Comparison of ENCODE assay signal across 17 cellular contexts in genomic region chr10:85915245-85915846, GRCh38.
DNase-seq lines count a peak whose midpoint lies in the region; ATAC-seq, FAIRE-seq and TF ChIP-seq lines count a peak whose summit lies in the region.
"Had no signal": no experiment of that assay in that cellular context is flagged by ENCODE, and none has a peak within 500 bp of the region (broad histone marks: within the 10 kb centered on the region; RNA-seq: fewer than 3 reads in every experiment).

No MANE protein-coding gene starts in this region.

- H3K27ac Mint-ChIP-seq in naive thymus-derived CD4-positive, alpha-beta T cell = no peak overlapping the region
- H3K27ac Mint-ChIP-seq: CD4-positive, alpha-beta T cell had no signal

- ATAC-seq in HepG2 = no peak
- no peak for ATAC-seq in right lobe of liver
- ATAC-seq in GM12878 = no peak
- ATAC-seq in naive thymus-derived CD4-positive, alpha-beta T cell = peak; percentile 11
- no peak for ATAC-seq in GM18907 (IDR thresholded peaks at IDR 0.05; ENCODE audit: unreplicated experiment)
- ATAC-seq in left colon = no peak
- ATAC-seq: HCT116, K562 had no signal

- TF ChIP-seq CTCF in HepG2 (CRISPR knock-in tag; IDR thresholded peaks at IDR 0.05) = no peak
- TF ChIP-seq CTCF in right lobe of liver (IDR thresholded peaks at IDR 0.05) = no peak
- TF ChIP-seq CTCF in GM12878 (IDR thresholded peaks at IDR 0.05 in 2 of 3, conservative IDR thresholded peaks at IDR 0.05 in 1 of 3; ENCODE audit: control insufficient read depth in 2 of 3, extremely low read depth in 1 of 3, insufficient read depth in 1 of 3, low read depth in 3 of 3, low read length in 3 of 3) = no peak

- intact Hi-C loops in HepG2 (cut with micrococcal nuclease; ENCODE audit: unreplicated experiment) (no loop called here), right lobe of liver (cut with DNase I) (no loop called here), GM12878 (cut with micrococcal nuclease; ENCODE audit: unreplicated experiment) (no loop called here), left colon (cut with DNase I, micrococcal nuclease) (no loop called here)
- intact Hi-C loops in naive thymus-derived CD4-positive, alpha-beta T cell (cut with micrococcal nuclease) = no loop called here

- no peaks in the 10 kb centered on the region for H3K9me3 Mint-ChIP-seq in naive thymus-derived CD4-positive, alpha-beta T cell
- H3K9me3 Mint-ChIP-seq: CD4-positive, alpha-beta T cell had no signal

- H2AFZ ChIP-seq in HepG2 (ENCODE audit: low read length) (no peak overlapping the region), GM12878 (ENCODE audit: control insufficient read depth, low read depth, low read length) (no peak overlapping the region)

- BruUV-seq in HepG2 (replicated peaks; lab: Mats Ljungman, UMichigan) (no TSS peak), GM12878 (replicated peaks; lab: Mats Ljungman, UMichigan) (no TSS peak)

- H3K36me3 ChIP-seq in HepG2 (replicated peaks in 1 of 2; ENCODE audit: control insufficient read depth in 1 of 2, insufficient read depth in 2 of 2, low read length in 2 of 2) = no peaks in the 10 kb centered on the region
- H3K36me3 ChIP-seq in right lobe of liver = no peaks in the 10 kb centered on the region
- no peaks in the 10 kb centered on the region for H3K36me3 ChIP-seq in GM12878 (ENCODE audit: control insufficient read depth in 2 of 2, insufficient read depth in 2 of 2, low read length in 1 of 2)
- no peaks in the 10 kb centered on the region for H3K36me3 ChIP-seq in naive thymus-derived CD4-positive, alpha-beta T cell (ENCODE audit: control insufficient read depth in 2 of 3, insufficient read depth in 3 of 3, low read length in 3 of 3)

- RAD21 ChIA-PET in GM12878 (lab: Charles Lee; ENCODE audit: unreplicated experiment) = no interaction called here

- POLR2A ChIA-PET in HepG2 (lab: Yijun Ruan, JAX) (no interaction called here), GM12878 (lab: Charles Lee) (no interaction called here)
- POLR2A ChIA-PET in naive thymus-derived CD4-positive, alpha-beta T cell (lab: Charles Lee) = no interaction called here

- WGBS in HepG2 (ENCODE audit: low lambda C conversion rate) = 24% methylated on average over 4 of the region's 4 CpGs
- 84% methylated on average over 4 of the region's 4 CpGs for WGBS in right lobe of liver (ENCODE audit: insufficient coverage, low coverage, low lambda C conversion rate, missing lambda C conversion rate)
- WGBS in GM12878 (ENCODE audit: insufficient coverage, insufficient replicate concordance, low lambda C conversion rate, missing lambda C conversion rate) = 49% methylated on average over 4 of the region's 4 CpGs

- H3K27me3 ChIP-seq in HepG2 (ENCODE audit: control insufficient read depth in 1 of 2, insufficient read depth in 2 of 2, low read length in 2 of 2) (peaks cover 0 to 2% of the 10 kb centered on the region in 2 experiments; a peak in 2 of 5 replicates), right lobe of liver (no peaks in the 10 kb centered on the region), GM12878 (replicated peaks in 1 of 2; ENCODE audit: control insufficient read depth in 2 of 2, insufficient read depth in 2 of 2, low read length in 1 of 2) (no peaks in the 10 kb centered on the region; a peak in 1 of 4 replicates)
- H3K27me3 ChIP-seq in naive thymus-derived CD4-positive, alpha-beta T cell (ENCODE audit: control insufficient read depth in 2 of 2, insufficient read depth in 2 of 2, low read length in 2 of 2) = no peaks in the 10 kb centered on the region

- TF ChIP-seq EP300 in HepG2 (IDR thresholded peaks at IDR 0.05; ENCODE audit: low read depth in 2 of 2, low read length in 2 of 2) (no peak), HepG2 (CRISPR knock-in tag; IDR thresholded peaks at IDR 0.05; ENCODE audit: borderline replicate concordance) (no peak), GM12878 (IDR thresholded peaks at IDR 0.05; ENCODE audit: borderline replicate concordance in 1 of 2, control insufficient read depth in 1 of 2, low read depth in 2 of 2, low read length in 2 of 2) (no peak)

- H3K36me3 Mint-ChIP-seq in naive thymus-derived CD4-positive, alpha-beta T cell = no peaks in the 10 kb centered on the region

- FAIRE-seq in HepG2 (lab: Jason Lieb, UNC) (no peak), GM12878 (lab: Jason Lieb, UNC) (no peak)
- FAIRE-seq: H54, K562 had no signal

- SMC1A ChIA-PET in GM12878 (lab: Charles Lee; ENCODE audit: uncharacterized antibody, unreplicated experiment) = no interaction called here

- no peak for TF ChIP-seq POLR2A in HepG2 (IDR thresholded peaks at IDR 0.05; ENCODE audit: insufficient read depth in 1 of 2, low read depth in 2 of 2, low read length in 2 of 2)
- TF ChIP-seq POLR2A in right lobe of liver (IDR thresholded peaks at IDR 0.05) = no peak
- no peak for TF ChIP-seq POLR2A in GM12878 (IDR thresholded peaks at IDR 0.05; ENCODE audit: low read depth, low read length)

- TF ChIP-seq RAD21 in HepG2 (CRISPR knock-in tag; IDR thresholded peaks at IDR 0.05) (no peak), GM12878 (IDR thresholded peaks at IDR 0.05; ENCODE audit: insufficient read depth, low read depth, low read length) (no peak)

- H3K4me1 ChIP-seq in HepG2 (ENCODE audit: insufficient read depth, low read length) (no peaks in the 10 kb centered on the region), right lobe of liver (no peaks in the 10 kb centered on the region), GM12878 (ENCODE audit: control insufficient read depth, insufficient read depth, low read length) (no peaks in the 10 kb centered on the region)
- H3K4me1 ChIP-seq in naive thymus-derived CD4-positive, alpha-beta T cell (ENCODE audit: control insufficient read depth in 2 of 2, insufficient read depth in 2 of 2, low read length in 2 of 2) = no peaks in the 10 kb centered on the region

- H3K9ac ChIP-seq in HepG2 (ENCODE audit: insufficient read depth, low read depth, low read length) (no peak overlapping the region), GM12878 (ENCODE audit: control insufficient read depth, insufficient read depth, low read length) (no peak overlapping the region)

- H3K9me3 ChIP-seq in HepG2 (ENCODE audit: low read length) (no peaks in the 10 kb centered on the region), right lobe of liver (no peaks in the 10 kb centered on the region), GM12878 (replicated peaks; ENCODE audit: control insufficient read depth, insufficient read depth, low read length) (no peaks in the 10 kb centered on the region)
- H3K9me3 ChIP-seq in naive thymus-derived CD4-positive, alpha-beta T cell (ENCODE audit: control insufficient read depth in 2 of 3, low read length in 3 of 3) = no peaks in the 10 kb centered on the region

- no peaks in the 10 kb centered on the region for H4K20me1 ChIP-seq in HepG2 (ENCODE audit: insufficient read depth, low read length)
- H4K20me1 ChIP-seq in GM12878 (ENCODE audit: control insufficient read depth, insufficient read depth) = no peaks in the 10 kb centered on the region

- in situ Hi-C loops in HepG2 (cut with HindIII; ENCODE audit: extremely low pct_ligation_motif_present, low pct_unique_long_range_greater_than_20kb) = no loop called here
- in situ Hi-C loops in GM12878 (cut with MboI) = no loop called here

- CTCF ChIA-PET in HepG2 (lab: Yijun Ruan, JAX; ENCODE audit: low intra/inter-chr PET ratio, low total read pairs) (no interaction called here), GM12878 (lab: Yijun Ruan, JAX) (no interaction called here)
- CTCF ChIA-PET in naive thymus-derived CD4-positive, alpha-beta T cell (lab: Charles Lee) = no interaction called here

- no peak for DNase-seq in HepG2 (ENCODE audit: low spot score)
- DNase-seq in right lobe of liver = no peak
- no peak for DNase-seq in GM12878 (ENCODE audit: low read depth, low spot score)
- DNase-seq in naive thymus-derived CD4-positive, alpha-beta T cell = no peak
- no peak for DNase-seq in dermis blood vessel endothelial cell
- no peak for DNase-seq in left colon
- DNase-seq: 8988T; AML-193; C1 segment of cervical spinal cord; Calu3; CD4-positive, alpha-beta T cell; DMS79; Karpas-422 had no signal

- H3K79me2 ChIP-seq in HepG2 (ENCODE audit: insufficient read depth, low read length) = no peaks in the 10 kb centered on the region
- no peaks in the 10 kb centered on the region for H3K79me2 ChIP-seq in GM12878 (ENCODE audit: control insufficient read depth, insufficient read depth, low read length)

- H3K4me3 ChIP-seq in HepG2 (replicated peaks in 1 of 3; ENCODE audit: insufficient read depth in 1 of 3, low read depth in 2 of 3, low read length in 3 of 3) = no peak overlapping the region
- H3K4me3 ChIP-seq in right lobe of liver = no peak overlapping the region
- H3K4me3 ChIP-seq in GM12878 = no peak overlapping the region
- no peak overlapping the region for H3K4me3 ChIP-seq in naive thymus-derived CD4-positive, alpha-beta T cell (ENCODE audit: low read length)
- H3K4me3 ChIP-seq: K562 had no signal

- H3K4me2 ChIP-seq in HepG2 (ENCODE audit: low read depth, low read length) (no peak overlapping the region), GM12878 (ENCODE audit: control insufficient read depth, insufficient read depth) (no peak overlapping the region)

- no peak overlapping the region for H3K4me3 Mint-ChIP-seq in naive thymus-derived CD4-positive, alpha-beta T cell
- H3K4me3 Mint-ChIP-seq: CD4-positive, alpha-beta T cell had no signal

- H3K4me1 Mint-ChIP-seq in naive thymus-derived CD4-positive, alpha-beta T cell = no peaks in the 10 kb centered on the region

- H3K27ac ChIP-seq in HepG2 (ENCODE audit: extremely low read length, insufficient read depth, low read length) (no peak overlapping the region), right lobe of liver (no peak overlapping the region), GM12878 (ENCODE audit: control insufficient read depth, insufficient read depth) (no peak overlapping the region)
- no peak overlapping the region for H3K27ac ChIP-seq in naive thymus-derived CD4-positive, alpha-beta T cell (ENCODE audit: low read depth, low read length)

- H3K27me3 Mint-ChIP-seq in naive thymus-derived CD4-positive, alpha-beta T cell = peaks cover 0 to 30% (median 0%) of the 10 kb centered on the region in 5 donors

TF ChIP-seq in GM12878, 131 proteins besides CTCF, POLR2A, EP300 and RAD21:
- TF ChIP-seq, protein P1, sequence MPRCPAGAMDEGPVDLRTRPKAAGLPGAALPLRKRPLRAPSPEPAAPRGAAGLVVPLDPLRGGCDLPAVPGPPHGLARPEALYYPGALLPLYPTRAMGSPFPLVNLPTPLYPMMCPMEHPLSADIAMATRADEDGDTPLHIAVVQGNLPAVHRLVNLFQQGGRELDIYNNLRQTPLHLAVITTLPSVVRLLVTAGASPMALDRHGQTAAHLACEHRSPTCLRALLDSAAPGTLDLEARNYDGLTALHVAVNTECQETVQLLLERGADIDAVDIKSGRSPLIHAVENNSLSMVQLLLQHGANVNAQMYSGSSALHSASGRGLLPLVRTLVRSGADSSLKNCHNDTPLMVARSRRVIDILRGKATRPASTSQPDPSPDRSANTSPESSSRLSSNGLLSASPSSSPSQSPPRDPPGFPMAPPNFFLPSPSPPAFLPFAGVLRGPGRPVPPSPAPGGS (IDR thresholded peaks at IDR 0.05; ENCODE audit: borderline replicate concordance, insufficient read depth, low read depth, low read length, poor library complexity, severe bottlenecking) = peak; percentile 72
- TF ChIP-seq POU2F2 (IDR thresholded peaks at IDR 0.05; ENCODE audit: borderline replicate concordance, low read depth, low read length) = no peak
